10 cellular contexts compared by ENCODE assay signal in genomic region chr7:130971297-130971696, GRCh38.
DNase-seq lines count a peak whose midpoint lies in the region; ATAC-seq and TF ChIP-seq lines count a peak whose summit lies in the region.
"Had no signal": no experiment of that assay in that cellular context is flagged by ENCODE, and none has a peak within 500 bp of the region (broad histone marks: within the 10 kb centered on the region; RNA-seq: fewer than 3 reads in every experiment).

No MANE protein-coding gene starts in this region.

- intact Hi-C loops in CD4-positive, alpha-beta memory T cell (cut with micrococcal nuclease), result no loop called here

- H3K27ac Mint-ChIP-seq in CD4-positive, alpha-beta memory T cell, result peak overlapping the region; percentile 52 to 86 (median 76)
- no peak overlapping the region for H3K27ac Mint-ChIP-seq in glutamatergic neuron (ENCODE audit: unreplicated experiment)
- H3K27ac Mint-ChIP-seq: nephron had no signal

- peaks cover 0 to 10% (median 0%) of the 10 kb centered on the region in 8 donors for H3K9me3 Mint-ChIP-seq in CD4-positive, alpha-beta memory T cell
- peaks cover 4% of the 10 kb centered on the region for H3K9me3 Mint-ChIP-seq in glutamatergic neuron (ENCODE audit: unreplicated experiment)

- peaks cover 55 to 83% (median 71%) of the 10 kb centered on the region in 4 donors for H3K4me1 Mint-ChIP-seq in CD4-positive, alpha-beta memory T cell
- H3K4me1 Mint-ChIP-seq in glutamatergic neuron (ENCODE audit: low read depth, unreplicated experiment), result no peaks in the 10 kb centered on the region
- H3K4me1 Mint-ChIP-seq: nephron had no signal

- peaks cover 73% of the 10 kb centered on the region for H3K4me1 ChIP-seq in CD4-positive, alpha-beta memory T cell (ENCODE audit: insufficient read depth, low read length)

- no peaks in the 10 kb centered on the region for H3K27me3 ChIP-seq in CD4-positive, alpha-beta memory T cell (ENCODE audit: insufficient read depth, low read length)

- peak in 1 of 5 donors; percentile 80 for DNase-seq in CD4-positive, alpha-beta memory T cell
- DNase-seq in SK-N-MC (ENCODE audit: low read depth, low spot score) (no peak), RPMI8226 (no peak), pons (ENCODE audit: low spot score) (no peak), glutamatergic neuron (no peak)
- peak; percentile 71 for DNase-seq in activated naive CD4-positive, alpha-beta T cell treated with anti-CD3 and anti-CD28 coated beads, Interleukin-2, amount 50 U/mL, for 16 hours
- peak; percentile 60 to 80 (median 67) for DNase-seq in stimulated activated CD4-positive, alpha-beta T cell treated with anti-CD3 and anti-CD28 coated beads, Interleukin-12 subunit alpha, Interleukin-12 subunit beta, amount 100 ng/mL, for 48 hours (ENCODE audit: low read depth in 2 of 3, low spot score in 1 of 3)
- DNase-seq: NCI-H2029 had no signal

- POLR2A ChIA-PET in CD4-positive, alpha-beta memory T cell (lab: Charles Lee; ENCODE audit: partially characterized antibody), result interaction anchor here (2.2 to 2.8 kb wide), 2 partner anchors 12 to 57 kb away, joined by 13 to 15 read pairs; no protein-coding TSS in a partner anchor

- H3K27ac ChIP-seq in CD4-positive, alpha-beta memory T cell (ENCODE audit: low read depth, low read length), result no peak overlapping the region
- peak overlapping the region; percentile 72 for H3K27ac ChIP-seq in SK-N-MC

- TF ChIP-seq CTCF in glutamatergic neuron (IDR thresholded peaks at IDR 0.05; ENCODE audit: partially characterized antibody, unreplicated experiment), result no peak

- H3K36me3 Mint-ChIP-seq in CD4-positive, alpha-beta memory T cell, result peaks cover 41 to 59% of the 10 kb centered on the region in 2 donors
- peaks cover 21% of the 10 kb centered on the region for H3K36me3 Mint-ChIP-seq in glutamatergic neuron (ENCODE audit: unreplicated experiment)

- H3K36me3 ChIP-seq in CD4-positive, alpha-beta memory T cell (ENCODE audit: insufficient read depth, low read length), result peaks cover 5% of the 10 kb centered on the region
- H3K36me3 ChIP-seq in SK-N-MC (ENCODE audit: insufficient read depth, low read length), result peaks cover 23% of the 10 kb centered on the region

- peak overlapping the region in 7 of 8 donors; percentile 2 to 71 (median 32) for H3K4me3 Mint-ChIP-seq in CD4-positive, alpha-beta memory T cell
- no peak overlapping the region for H3K4me3 Mint-ChIP-seq in glutamatergic neuron (ENCODE audit: unreplicated experiment)
- H3K4me3 Mint-ChIP-seq: nephron had no signal

- H3K27me3 Mint-ChIP-seq in CD4-positive, alpha-beta memory T cell, result no peaks in the 10 kb centered on the region
- no peaks in the 10 kb centered on the region for H3K27me3 Mint-ChIP-seq in glutamatergic neuron (ENCODE audit: unreplicated experiment)

- H3K9me3 ChIP-seq in CD4-positive, alpha-beta memory T cell (ENCODE audit: control insufficient read depth in 1 of 2, low read length in 2 of 2), result no peaks in the 10 kb centered on the region
- peaks cover 3% of the 10 kb centered on the region; the same call in 1 of the 2 replicates for H3K9me3 ChIP-seq in SK-N-MC (ENCODE audit: low read depth, low read length)

- H3K9ac ChIP-seq in SK-N-MC (ENCODE audit: insufficient read length), result no peak overlapping the region

- no peak for ATAC-seq in GM21423 (IDR thresholded peaks at IDR 0.05; ENCODE audit: unreplicated experiment)

- no peak overlapping the region for H3K4me3 ChIP-seq in CD4-positive, alpha-beta memory T cell (ENCODE audit: low read length in 2 of 2)
- no peak overlapping the region for H3K4me3 ChIP-seq in SK-N-MC

- CTCF ChIA-PET in CD4-positive, alpha-beta memory T cell (lab: Charles Lee; ENCODE audit: partially characterized antibody), result interaction anchor here (0.9 to 2.6 kb wide), 7 partner anchors 8 to 75 kb away, joined by 3 to 19 read pairs (median 3); no protein-coding TSS in a partner anchor

Comparison
In these comparisons a context has a peak if more than half of its experiments do, and no peak if none do; other contexts are left out.
1. DNase-seq: peak in activated naive CD4-positive, alpha-beta T cell treated with anti-CD3 and anti-CD28 coated beads, Interleukin-2, amount 50 U/mL, for 16 hours (single experiment) and stimulated activated CD4-positive, alpha-beta T cell treated with anti-CD3 and anti-CD28 coated beads, Interleukin-12 subunit alpha, Interleukin-12 subunit beta, amount 100 ng/mL, for 48 hours (3 of 3); none in SK-N-MC (single experiment), RPMI8226 (single experiment), pons (single experiment) and glutamatergic neuron (single experiment).